Comparison of ENCODE assay signal across 7 cellular contexts in the genomic region with DNA sequence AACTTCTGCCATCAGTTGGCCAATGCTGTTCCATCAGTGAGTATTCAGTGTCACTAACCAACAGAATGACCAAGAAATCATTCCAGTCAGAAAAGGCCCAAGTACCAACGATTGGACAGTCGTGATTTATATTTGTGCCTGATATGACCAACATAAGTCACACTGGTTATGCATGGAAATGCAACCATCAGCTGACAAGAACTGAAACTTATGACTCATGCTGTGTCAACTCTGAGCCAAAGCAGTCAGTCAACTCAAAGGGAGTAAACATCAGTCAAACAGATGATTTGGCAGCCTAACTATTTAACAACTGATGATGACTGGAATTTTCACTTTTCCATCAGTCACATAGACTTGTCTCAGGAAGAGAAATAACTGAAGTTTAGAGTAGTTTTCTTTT.
DNase-seq lines count a peak whose midpoint lies in the region; ATAC-seq and TF ChIP-seq lines count a peak whose summit lies in the region.

No MANE protein-coding gene starts in this region.

- TF ChIP-seq POLR2A in HCT116 (IDR thresholded peaks at IDR 0.05; ENCODE audit: borderline replicate concordance, extremely low read depth, insufficient read depth, insufficient read length) (no peak), NB4 (IDR thresholded peaks at IDR 0.05; ENCODE audit: extremely low read depth, insufficient read length) (no peak)

- RAD21 ChIA-PET in HCT116 (lab: Charles Lee; ENCODE audit: low non-redundant PET in 1 of 2, low total read pairs in 2 of 2, uncharacterized antibody in 2 of 2, unreplicated experiment in 2 of 2), result no interaction called here

- CTCF ChIA-PET in HCT116 (lab: Charles Lee), result no interaction called here

- H3K4me2 ChIP-seq in HCT116 (ENCODE audit: low read length) (no peak overlapping the region), hepatocyte (no peak overlapping the region), neural progenitor cell (no peak overlapping the region)

- H3K4me1 Mint-ChIP-seq in neural progenitor cell, result peaks cover 7% of the 10 kb centered on the region

- H4K20me1 ChIP-seq in HCT116 (ENCODE audit: insufficient read depth) (no peaks in the 10 kb centered on the region), hepatocyte (ENCODE audit: insufficient read depth, poor library complexity, severe bottlenecking) (no peaks in the 10 kb centered on the region), neural progenitor cell (ENCODE audit: low read depth) (no peaks in the 10 kb centered on the region)

- DNase-seq in HCT116 (ENCODE audit: low read depth, low spot score) (peak; percentile 13), NB4 (ENCODE audit: low read depth) (peak; percentile 21), hepatocyte (ENCODE audit: low spot score) (peak; percentile 69), neural progenitor cell (ENCODE audit: low spot score) (no peak), hippocampal formation (lab: John Stamatoyannopoulos, UW) (no peak), NCI-H146 treated with DMSO at 0.1 percent for 48 hours (lab: John Stamatoyannopoulos, UW; ENCODE audit: unreplicated experiment) (no peak)

- no TSS peak for BruUV-seq in HCT116 (replicated peaks; lab: Mats Ljungman, UMichigan)

- H3K9me3 ChIP-seq in HCT116 (ENCODE audit: control insufficient read depth in 1 of 2, insufficient read depth in 1 of 2, low read depth in 1 of 2, low read length in 2 of 2) (no peaks in the 10 kb centered on the region), hepatocyte (ENCODE audit: low read depth) (no peaks in the 10 kb centered on the region), neural progenitor cell (ENCODE audit: low read depth) (no peaks in the 10 kb centered on the region)

- H3K27me3 Mint-ChIP-seq in neural progenitor cell (ENCODE audit: insufficient read depth, low read depth), result peaks cover 4% of the 10 kb centered on the region

- ATAC-seq in GM18873 (IDR thresholded peaks at IDR 0.05; ENCODE audit: low FRiP score, unreplicated experiment) (peak; percentile 83), HCT116 (no peak; the same call in 1 of the 2 replicates)

- no peak overlapping the region for H2AFZ ChIP-seq in HCT116 (ENCODE audit: low read depth, low read length, poor library complexity, severe bottlenecking)
- H2AFZ ChIP-seq in hepatocyte, result no peak overlapping the region
- H2AFZ ChIP-seq in neural progenitor cell (replicated peaks), result no peak overlapping the region

- no peaks in the 10 kb centered on the region for H3K36me3 Mint-ChIP-seq in neural progenitor cell

- intact Hi-C loops in HCT116 (cut with micrococcal nuclease), result no loop called here

- no peaks in the 10 kb centered on the region for H3F3A ChIP-seq in neural progenitor cell (ENCODE audit: low read depth)

- no peak overlapping the region for H3K4me3 Mint-ChIP-seq in neural progenitor cell

- no peak for TF ChIP-seq CTCF in HCT116 (IDR thresholded peaks at IDR 0.05 in 2 of 3, conservative IDR thresholded peaks at IDR 0.05 in 1 of 3; ENCODE audit: borderline replicate concordance in 1 of 3, insufficient read depth in 1 of 3, low read depth in 2 of 3, low read length in 2 of 3)
- TF ChIP-seq CTCF in NB4 (IDR thresholded peaks at IDR 0.05; ENCODE audit: low read depth, low read length), result no peak
- no peak for TF ChIP-seq CTCF in hepatocyte (IDR thresholded peaks at IDR 0.05; ENCODE audit: poor library complexity)
- TF ChIP-seq CTCF in neural progenitor cell (IDR thresholded peaks at IDR 0.05), result no peak

- H3K79me2 ChIP-seq in HCT116 (ENCODE audit: insufficient read depth, low read length), result no peaks in the 10 kb centered on the region
- no peaks in the 10 kb centered on the region for H3K79me2 ChIP-seq in hepatocyte
- H3K79me2 ChIP-seq in neural progenitor cell (ENCODE audit: low read depth), result no peaks in the 10 kb centered on the region

- no peaks in the 10 kb centered on the region for H3K36me3 ChIP-seq in HCT116 (ENCODE audit: control insufficient read depth in 1 of 2, insufficient read depth in 2 of 2, low read length in 2 of 2)
- H3K36me3 ChIP-seq in hepatocyte (replicated peaks; ENCODE audit: insufficient read depth, low read depth), result no peaks in the 10 kb centered on the region
- H3K36me3 ChIP-seq in neural progenitor cell, result no peaks in the 10 kb centered on the region

- H3K27ac ChIP-seq in HCT116 (ENCODE audit: low read depth, low read length), result no peak overlapping the region
- H3K27ac ChIP-seq in hepatocyte, result peak overlapping the region; percentile 32
- H3K27ac ChIP-seq in neural progenitor cell, result no peak overlapping the region

- H3K4me3 ChIP-seq in HCT116 (replicated peaks in 1 of 2; ENCODE audit: low read depth in 1 of 2, low read length in 2 of 2), result no peak overlapping the region
- no peak overlapping the region for H3K4me3 ChIP-seq in NB4 (ENCODE audit: low read depth, low read length)
- no peak overlapping the region for H3K4me3 ChIP-seq in hepatocyte
- H3K4me3 ChIP-seq in neural progenitor cell, result no peak overlapping the region

- 72% methylated on average over 2 of the region's 2 CpGs for WGBS in hepatocyte (ENCODE audit: low lambda C conversion rate, missing lambda C conversion rate)

- 0 out of 4 replicates have a peak, but pooled peaks cover 0 to 4% of the 10 kb centered on the region in 2 experiments for H3K4me1 ChIP-seq in HCT116 (ENCODE audit: control insufficient read depth in 1 of 2, insufficient read depth in 2 of 2, low read length in 2 of 2)
- no peaks in the 10 kb centered on the region for H3K4me1 ChIP-seq in hepatocyte (ENCODE audit: insufficient read depth)
- no peaks in the 10 kb centered on the region for H3K4me1 ChIP-seq in neural progenitor cell

- no peak overlapping the region for H3K27ac Mint-ChIP-seq in neural progenitor cell

- POLR2A ChIA-PET in HCT116 (lab: Charles Lee), result no interaction called here

- H3K9ac ChIP-seq in HCT116 (ENCODE audit: low read length), result no peak overlapping the region
- no peak overlapping the region for H3K9ac ChIP-seq in neural progenitor cell

- no peaks in the 10 kb centered on the region for H3K9me3 Mint-ChIP-seq in neural progenitor cell

- no peak for TF ChIP-seq RAD21 in HCT116 (IDR thresholded peaks at IDR 0.05; ENCODE audit: low read depth)

- H3K9me2 ChIP-seq in HCT116 (ENCODE audit: insufficient read depth) (no peaks in the 10 kb centered on the region), hepatocyte (replicated peaks; ENCODE audit: insufficient read depth) (no peaks in the 10 kb centered on the region)

- H3K27me3 ChIP-seq in HCT116 (ENCODE audit: insufficient read depth, low read length) (peaks cover 57% of the 10 kb centered on the region), hepatocyte (peaks cover 6% of the 10 kb centered on the region), neural progenitor cell (no peaks in the 10 kb centered on the region)

TF ChIP-seq in HCT116, 20 proteins besides CTCF, POLR2A, EP300 and RAD21:
- TF ChIP-seq JUND (IDR thresholded peaks at IDR 0.05) (0 out of 2 replicates have a peak, but pooled peaks have one; percentile 20), FOSL1 (IDR thresholded peaks at IDR 0.05; ENCODE audit: low read depth) (peak; percentile 45), CBX3 (IDR thresholded peaks at IDR 0.05; ENCODE audit: low read depth) (no peak)

Comparison
In these comparisons a context has a peak if more than half of its experiments do, and no peak if none do; other contexts are left out.
1. DNase-seq: peak in HCT116 (single experiment), NB4 (single experiment) and hepatocyte (single experiment); none in neural progenitor cell (single experiment), hippocampal formation (0 of 2) and NCI-H146 treated with DMSO at 0.1 percent for 48 hours (single experiment).